In the genomic region with DNA sequence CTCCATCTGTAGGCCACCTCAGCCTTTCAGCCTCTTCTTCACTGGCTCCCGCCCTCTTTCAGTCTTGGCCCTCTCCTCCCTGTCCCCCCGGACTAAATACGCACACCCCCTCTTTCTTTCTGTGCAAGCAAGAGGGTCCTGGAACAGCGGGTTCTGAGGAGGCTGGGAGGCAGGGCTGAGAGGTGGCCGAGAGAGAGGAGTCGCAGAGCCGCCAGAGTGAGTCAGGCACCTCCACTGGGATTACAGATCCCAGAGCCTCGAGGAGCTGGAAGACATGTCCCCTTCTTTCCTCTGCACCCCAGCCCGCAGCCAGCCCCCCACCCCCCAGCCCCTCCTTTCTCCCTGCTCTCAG, we compare ENCODE assay signal across 8 cellular contexts. TPM values are rescaled to one million over a fixed set of nuclear protein-coding genes. Genes with fewer than 3 reads are reported as not detected.
DNase-seq lines count a peak whose midpoint lies in the region; ATAC-seq lines count a peak whose summit lies in the region.

A gene (plus strand): TSS at position 1 of the 352 bp plus-strand sequence. CDS start 444 bp downstream, outside the sequence.

- ATAC-seq in activated naive CD8-positive, alpha-beta T cell treated with anti-CD3 and anti-CD28 coated beads, Interleukin-2, amount 10 ng/mL, durations not matched to agents 7 days and 5 days (ENCODE audit: low read depth) = no peak
- ATAC-seq in GM19455 (IDR thresholded peaks at IDR 0.05; ENCODE audit: unreplicated experiment) (no peak), GM19467 (IDR thresholded peaks at IDR 0.05; ENCODE audit: unreplicated experiment) (no peak)

- POLR2A ChIA-PET in activated naive CD8-positive, alpha-beta T cell treated with anti-CD3 and anti-CD28 coated beads, Interleukin-2, amount 10 ng/mL, durations not matched to agents 7 days and 5 days (lab: Charles Lee) = interaction anchor here (0.9 to 1.3 kb wide), 2 partner anchors 52 to 71 kb away, joined by 4 to 5 read pairs; a partner anchor contains a TSS

- H3K4me3 ChIP-seq in subcutaneous abdominal adipose tissue (ENCODE audit: low read depth in 1 of 5, low read length in 5 of 5) = peak within 1 kb of the TSS; percentile 31 to 85 (median 73)

- no peak for DNase-seq in activated T-cell treated with anti-CD3 and anti-CD28 coated beads, Interleukin-2, amount 50 U/mL, for 24 hours
- DNase-seq in activated T-cell treated with anti-CD3 and anti-CD28 coated beads, Interleukin-2, amount 50 U/mL, for 1 hour = no peak
- peak; percentile 33 for DNase-seq in activated naive CD8-positive, alpha-beta T cell treated with anti-CD3 and anti-CD28 coated beads, Interleukin-2, amount 10 ng/mL, durations not matched to agents 7 days and 5 days
- DNase-seq in iPS-NIHi11 (ENCODE audit: low spot score) (peak; percentile 23), HPDE6-E6E7 (ENCODE audit: extremely low spot score) (no peak)

- H3K27me3 Mint-ChIP-seq in activated T-cell treated with anti-CD3 and anti-CD28 coated beads, Interleukin-2, amount 50 U/mL, for 24 hours = peaks cover 4% of the 10 kb centered on the region
- H3K27me3 Mint-ChIP-seq in activated naive CD8-positive, alpha-beta T cell treated with anti-CD3 and anti-CD28 coated beads, Interleukin-2, amount 10 ng/mL, durations not matched to agents 7 days and 5 days = peaks cover 32% of the 10 kb centered on the region

- H3K4me1 Mint-ChIP-seq in activated T-cell treated with anti-CD3 and anti-CD28 coated beads, Interleukin-2, amount 50 U/mL, for 24 hours (ENCODE audit: low read depth) = peaks cover 10% of the 10 kb centered on the region
- peaks cover 10% of the 10 kb centered on the region for H3K4me1 Mint-ChIP-seq in activated naive CD8-positive, alpha-beta T cell treated with anti-CD3 and anti-CD28 coated beads, Interleukin-2, amount 10 ng/mL, durations not matched to agents 7 days and 5 days

- H3K9ac ChIP-seq in subcutaneous abdominal adipose tissue (ENCODE audit: low read length in 5 of 5) = peak within 1 kb of the TSS in 4 of 5 donors; percentile 36 to 68 (median 64)

- H3K36me3 ChIP-seq in subcutaneous abdominal adipose tissue (ENCODE audit: control insufficient read depth in 5 of 5, insufficient read depth in 5 of 5, low read length in 5 of 5) = no peaks in the 10 kb centered on the region

- H3K27ac Mint-ChIP-seq in activated T-cell treated with anti-CD3 and anti-CD28 coated beads, Interleukin-2, amount 50 U/mL, for 24 hours = peak within 1 kb of the TSS; percentile 52
- H3K27ac Mint-ChIP-seq in activated naive CD8-positive, alpha-beta T cell treated with anti-CD3 and anti-CD28 coated beads, Interleukin-2, amount 10 ng/mL, durations not matched to agents 7 days and 5 days = peak within 1 kb of the TSS; percentile 73

- H3K9me3 ChIP-seq in subcutaneous abdominal adipose tissue (ENCODE audit: control insufficient read depth in 5 of 5, low read length in 5 of 5) = no peaks in the 10 kb centered on the region

- no peaks in the 10 kb centered on the region for H3K36me3 Mint-ChIP-seq in activated T-cell treated with anti-CD3 and anti-CD28 coated beads, Interleukin-2, amount 50 U/mL, for 24 hours (ENCODE audit: low read depth)
- no peaks in the 10 kb centered on the region for H3K36me3 Mint-ChIP-seq in activated naive CD8-positive, alpha-beta T cell treated with anti-CD3 and anti-CD28 coated beads, Interleukin-2, amount 10 ng/mL, durations not matched to agents 7 days and 5 days

- no peaks in the 10 kb centered on the region for H3K9me3 Mint-ChIP-seq in activated T-cell treated with anti-CD3 and anti-CD28 coated beads, Interleukin-2, amount 50 U/mL, for 24 hours
- H3K9me3 Mint-ChIP-seq in activated naive CD8-positive, alpha-beta T cell treated with anti-CD3 and anti-CD28 coated beads, Interleukin-2, amount 10 ng/mL, durations not matched to agents 7 days and 5 days = no peaks in the 10 kb centered on the region

- peak within 1 kb of the TSS; percentile 82 for H3K4me3 Mint-ChIP-seq in activated T-cell treated with anti-CD3 and anti-CD28 coated beads, Interleukin-2, amount 50 U/mL, for 24 hours
- peak within 1 kb of the TSS; percentile 86 for H3K4me3 Mint-ChIP-seq in activated naive CD8-positive, alpha-beta T cell treated with anti-CD3 and anti-CD28 coated beads, Interleukin-2, amount 10 ng/mL, durations not matched to agents 7 days and 5 days

- H3K4me1 ChIP-seq in subcutaneous abdominal adipose tissue (ENCODE audit: control insufficient read depth in 5 of 5, insufficient read depth in 5 of 5, low read length in 5 of 5) = peaks cover 0 to 24% (median 21%) of the 10 kb centered on the region in 5 donors

- H3K27me3 ChIP-seq in subcutaneous abdominal adipose tissue (ENCODE audit: control insufficient read depth in 5 of 5, insufficient read depth in 4 of 5, low read length in 5 of 5) = peaks cover 0 to 8% (median 0%) of the 10 kb centered on the region in 5 donors

- no peak within 1 kb of the TSS for H3K27ac ChIP-seq in subcutaneous abdominal adipose tissue (ENCODE audit: low read depth, low read length)

RNA-seq across cellular contexts. Expression of the gene that starts here (rescaled TPM):
- 10 to 100 TPM; 13.8 to 14.5 TPM for total RNA-seq in activated naive CD8-positive, alpha-beta T cell treated with anti-CD3 and anti-CD28 coated beads, Interleukin-2, amount 10 ng/mL, durations not matched to agents 7 days and 5 days

Comparison
In these comparisons a context has a peak if more than half of its experiments do, and no peak if none do; other contexts are left out.
1. DNase-seq: peak in activated naive CD8-positive, alpha-beta T cell treated with anti-CD3 and anti-CD28 coated beads, Interleukin-2, amount 10 ng/mL, durations not matched to agents 7 days and 5 days (single experiment) and iPS-NIHi11 (single experiment); none in activated T-cell treated with anti-CD3 and anti-CD28 coated beads, Interleukin-2, amount 50 U/mL, for 24 hours (single experiment), activated T-cell treated with anti-CD3 and anti-CD28 coated beads, Interleukin-2, amount 50 U/mL, for 1 hour (single experiment) and HPDE6-E6E7 (single experiment).